In genomic region chr2:30684996-30685395, GRCh38 we compare ENCODE assay signal across 27 cellular contexts.
"Had no signal": no experiment of that assay in that cellular context is flagged by ENCODE, and none has a peak within 500 bp of the region (broad histone marks: within the 10 kb centered on the region; RNA-seq: fewer than 3 reads in every experiment).

No MANE protein-coding gene starts in this region.

- H3K27me3 Mint-ChIP-seq: activated CD4-positive, alpha-beta memory T cell treated with anti-CD3 and anti-CD28 coated beads for 36 hours; activated CD4-positive, alpha-beta T cell treated with anti-CD3 and anti-CD28 coated beads, Interleukin-2, amount 10 ng/mL, durations not matched to agents 7 days and 5 days; T-cell had no signal

- H3K27ac Mint-ChIP-seq: activated CD4-positive, alpha-beta memory T cell treated with anti-CD3 and anti-CD28 coated beads for 36 hours; activated CD4-positive, alpha-beta T cell treated with anti-CD3 and anti-CD28 coated beads, Interleukin-2, amount 10 ng/mL, durations not matched to agents 7 days and 5 days; activated naive CD8-positive, alpha-beta T cell treated with anti-CD3 and anti-CD28 coated beads, Interleukin-2, amount 10 ng/mL, durations not matched to agents 7 days and 5 days; activated T-helper 17 cell treated with anti-CD3 and anti-CD28 coated beads, Interleukin-2, amount 50 U/mL, for 72 hours; T-cell had no signal

- H3K27me3 ChIP-seq: adrenal gland had no signal

- H3K4me3 Mint-ChIP-seq: activated CD4-positive, alpha-beta memory T cell treated with anti-CD3 and anti-CD28 coated beads for 36 hours; activated CD4-positive, alpha-beta T cell treated with anti-CD3 and anti-CD28 coated beads, Interleukin-2, amount 10 ng/mL, durations not matched to agents 7 days and 5 days; activated naive CD8-positive, alpha-beta T cell treated with anti-CD3 and anti-CD28 coated beads, Interleukin-2, amount 10 ng/mL, durations not matched to agents 7 days and 5 days; activated T-helper 17 cell treated with anti-CD3 and anti-CD28 coated beads, Interleukin-2, amount 50 U/mL, for 72 hours; T-cell had no signal

- H3K9me3 ChIP-seq: adrenal gland had no signal

- H3K9me3 Mint-ChIP-seq: activated CD4-positive, alpha-beta memory T cell treated with anti-CD3 and anti-CD28 coated beads for 36 hours; activated CD4-positive, alpha-beta T cell treated with anti-CD3 and anti-CD28 coated beads, Interleukin-2, amount 10 ng/mL, durations not matched to agents 7 days and 5 days; activated naive CD8-positive, alpha-beta T cell treated with anti-CD3 and anti-CD28 coated beads, Interleukin-2, amount 10 ng/mL, durations not matched to agents 7 days and 5 days; activated T-helper 17 cell treated with anti-CD3 and anti-CD28 coated beads, Interleukin-2, amount 50 U/mL, for 72 hours; T-cell had no signal

- ATAC-seq: activated T-helper 17 cell treated with anti-CD3 and anti-CD28 coated beads, Interleukin-2, amount 50 U/mL, for 72 hours; Panc1; Right ventricle myocardium inferior; T-cell had no signal

- H3K36me3 Mint-ChIP-seq: activated CD4-positive, alpha-beta memory T cell treated with anti-CD3 and anti-CD28 coated beads for 36 hours; activated naive CD8-positive, alpha-beta T cell treated with anti-CD3 and anti-CD28 coated beads, Interleukin-2, amount 10 ng/mL, durations not matched to agents 7 days and 5 days; T-cell had no signal

- H3K36me3 ChIP-seq: adrenal gland had no signal

- H3K4me1 Mint-ChIP-seq: activated CD4-positive, alpha-beta T cell treated with anti-CD3 and anti-CD28 coated beads, Interleukin-2, amount 10 ng/mL, durations not matched to agents 7 days and 5 days; activated naive CD8-positive, alpha-beta T cell treated with anti-CD3 and anti-CD28 coated beads, Interleukin-2, amount 10 ng/mL, durations not matched to agents 7 days and 5 days; activated T-helper 17 cell treated with anti-CD3 and anti-CD28 coated beads, Interleukin-2, amount 50 U/mL, for 72 hours had no signal

- DNase-seq: activated CD4-positive, alpha-beta memory T cell treated with anti-CD3 and anti-CD28 coated beads for 36 hours; activated CD4-positive, alpha-beta T cell treated with anti-CD3 and anti-CD28 coated beads, Interleukin-2, amount 10 ng/mL, durations not matched to agents 7 days and 5 days; activated CD4-positive, CD25-positive, alpha-beta regulatory T cell; activated gamma-delta T cell; activated naive CD4-positive, alpha-beta T cell treated with anti-CD3 and anti-CD28 coated beads, Interleukin-2, amount 50 U/mL, for 16 hours; activated naive CD8-positive, alpha-beta T cell treated with anti-CD3 and anti-CD28 coated beads, Interleukin-2, amount 10 ng/mL, durations not matched to agents 7 days and 5 days; activated T-cell treated with anti-CD3 and anti-CD28 coated beads for 4 hours; activated T-cell treated with anti-CD3 and anti-CD28 coated beads, Interleukin-2, amount 50 U/mL, for 48 hours; adrenal gland; anterior cingulate cortex; Karpas-422; MM.1S; NCI-H1105; NCI-H1436; NCI-H187; NCI-H2171; NCI-H226; NCI-H526; NCI-H82; NK-92 treated with Interleukin-12 subunit alpha and Interleukin-12 subunit beta, amount 100 ng/mL, for 24 hours; OCI-M1; T-cell; T-helper 2 cell had no signal

- H3K4me3 ChIP-seq: adrenal gland, SK-N-MC had no signal

- H3K27ac ChIP-seq: adrenal gland, SK-N-MC had no signal
